19 cellular contexts compared by ENCODE assay signal in genomic region chr6:3795836-3796395, GRCh38. TPM values are rescaled to one million over a fixed set of nuclear protein-coding genes. Genes with fewer than 3 reads are reported as not detected.
DNase-seq lines count a peak whose midpoint lies in the region; ATAC-seq and TF ChIP-seq lines count a peak whose summit lies in the region.
"Had no signal": no experiment of that assay in that cellular context is flagged by ENCODE, and none has a peak within 500 bp of the region (broad histone marks: within the 10 kb centered on the region; RNA-seq: fewer than 3 reads in every experiment).

No MANE protein-coding gene starts in this region.

- peaks cover 57% of the 10 kb centered on the region for H3K4me1 Mint-ChIP-seq in chondrocyte (ENCODE audit: low read depth)
- H3K4me1 Mint-ChIP-seq: activated CD4-positive, alpha-beta T cell treated with anti-CD3 and anti-CD28 coated beads, Interleukin-2, amount 10 ng/mL, durations not matched to agents 7 days and 5 days; activated naive CD8-positive, alpha-beta T cell treated with anti-CD3 and anti-CD28 coated beads for 36 hours had no signal

- no peaks in the 10 kb centered on the region for H3K36me3 Mint-ChIP-seq in chondrocyte (ENCODE audit: low read depth)
- H3K36me3 Mint-ChIP-seq: activated naive CD8-positive, alpha-beta T cell treated with anti-CD3 and anti-CD28 coated beads for 36 hours had no signal

- H3K27me3 Mint-ChIP-seq in chondrocyte (ENCODE audit: low read depth): no peaks in the 10 kb centered on the region

- no peak for TF ChIP-seq CTCF in chondrocyte (IDR thresholded peaks at IDR 0.05)
- no peak for TF ChIP-seq CTCF in lower lobe of right lung (IDR thresholded peaks at IDR 0.05)
- no peak for TF ChIP-seq CTCF in spleen (IDR thresholded peaks at IDR 0.05 in 8 of 11, conservative IDR thresholded peaks at IDR 0.05 in 3 of 11)
- TF ChIP-seq CTCF in esophagus squamous epithelium (IDR thresholded peaks at IDR 0.05): no peak

- no peaks in the 10 kb centered on the region for H3K9me3 ChIP-seq in lower lobe of right lung
- no peaks in the 10 kb centered on the region for H3K9me3 ChIP-seq in spleen
- H3K9me3 ChIP-seq in esophagus squamous epithelium: no peaks in the 10 kb centered on the region
- H3K9me3 ChIP-seq: BLaER1 treated with 17β-estradiol and CSF1 and Interleukin-3, amounts not matched to agents 10 nM and 100 nM had no signal

- ATAC-seq in lower lobe of right lung (no peak), HG03354 (IDR thresholded peaks at IDR 0.05; ENCODE audit: poor library complexity, severe bottlenecking, unreplicated experiment) (no peak)
- ATAC-seq: activated T-cell treated with anti-CD3 and anti-CD28 coated beads, Interleukin-2, amount 50 U/mL, for 4 hours had no signal

- H3K4me1 ChIP-seq in lower lobe of right lung (peaks cover 37% of the 10 kb centered on the region), spleen (peaks cover 0 to 51% (median 24%) of the 10 kb centered on the region in 6 donors), esophagus squamous epithelium (peaks cover 5 to 23% (median 9%) of the 10 kb centered on the region in 3 donors)

- TF ChIP-seq POLR2A in spleen (IDR thresholded peaks at IDR 0.05): no peak
- TF ChIP-seq POLR2A in esophagus squamous epithelium (IDR thresholded peaks at IDR 0.05): no peak

- intact Hi-C loops in lower lobe of right lung (cut with DNase I): no loop called here
- intact Hi-C loops in spleen (cut with DNase I; ENCODE audit: low total_unique reads): no loop called here
- intact Hi-C loops in esophagus squamous epithelium (cut with DNase I): no loop called here

- H3K27ac ChIP-seq in lower lobe of right lung (peak overlapping the region; percentile 71), spleen (peak overlapping the region in 6 of 8 donors; percentile 37 to 87 (median 67)), esophagus squamous epithelium (peak overlapping the region in 2 of 4 donors; percentile 26 to 40)
- H3K27ac ChIP-seq: 22Rv1; BLaER1 treated with 17β-estradiol and CSF1 and Interleukin-3, amounts not matched to agents 10 nM and 100 nM; SK-N-MC had no signal

- no peaks in the 10 kb centered on the region for H3K36me3 ChIP-seq in lower lobe of right lung
- H3K36me3 ChIP-seq in spleen: no peaks in the 10 kb centered on the region
- H3K36me3 ChIP-seq in esophagus squamous epithelium: no peaks in the 10 kb centered on the region
- H3K36me3 ChIP-seq: BLaER1 treated with 17β-estradiol and CSF1 and Interleukin-3, amounts not matched to agents 10 nM and 100 nM had no signal

- H3K4me3 Mint-ChIP-seq in chondrocyte (ENCODE audit: unreplicated experiment): no peak overlapping the region
- H3K4me3 Mint-ChIP-seq: activated CD4-positive, alpha-beta T cell treated with anti-CD3 and anti-CD28 coated beads, Interleukin-2, amount 10 ng/mL, durations not matched to agents 7 days and 5 days; activated naive CD8-positive, alpha-beta T cell treated with anti-CD3 and anti-CD28 coated beads for 36 hours; activated T-cell treated with anti-CD3 and anti-CD28 coated beads, Interleukin-2, amount 50 U/mL, for 4 hours; HFFc6; IgD-negative memory B cell had no signal

- H3K27ac Mint-ChIP-seq in chondrocyte (ENCODE audit: unreplicated experiment): peak overlapping the region; percentile 5
- H3K27ac Mint-ChIP-seq: activated CD4-positive, alpha-beta T cell treated with anti-CD3 and anti-CD28 coated beads, Interleukin-2, amount 10 ng/mL, durations not matched to agents 7 days and 5 days; activated naive CD8-positive, alpha-beta T cell treated with anti-CD3 and anti-CD28 coated beads for 36 hours; IgD-negative memory B cell had no signal

- 77 to 95% (median 84%) methylated on average over 8 of the region's 8 CpGs for WGBS in spleen, 5 donors
- WGBS in esophagus squamous epithelium, 2 donors: 77 to 81% methylated on average over 8 of the region's 8 CpGs

- H3K4me3 ChIP-seq in lower lobe of right lung (no peak overlapping the region), spleen (no peak overlapping the region), esophagus squamous epithelium (no peak overlapping the region)
- H3K4me3 ChIP-seq: BLaER1 treated with 17β-estradiol and CSF1 and Interleukin-3, amounts not matched to agents 10 nM and 100 nM; SK-N-MC had no signal

- no peaks in the 10 kb centered on the region for H3K9me3 Mint-ChIP-seq in chondrocyte (ENCODE audit: low read depth)
- H3K9me3 Mint-ChIP-seq: activated CD4-positive, alpha-beta T cell treated with anti-CD3 and anti-CD28 coated beads, Interleukin-2, amount 10 ng/mL, durations not matched to agents 7 days and 5 days; activated naive CD8-positive, alpha-beta T cell treated with anti-CD3 and anti-CD28 coated beads for 36 hours; activated T-cell treated with anti-CD3 and anti-CD28 coated beads, Interleukin-2, amount 50 U/mL, for 4 hours; HFFc6 had no signal

- H3K27me3 ChIP-seq in lower lobe of right lung (ENCODE audit: low read depth): no peaks in the 10 kb centered on the region
- no peaks in the 10 kb centered on the region for H3K27me3 ChIP-seq in spleen (replicated peaks in 1 of 7)
- no peaks in the 10 kb centered on the region for H3K27me3 ChIP-seq in esophagus squamous epithelium
- H3K27me3 ChIP-seq: BLaER1 treated with 17β-estradiol and CSF1 and Interleukin-3, amounts not matched to agents 10 nM and 100 nM had no signal

- peak; percentile 61 for DNase-seq in NCI-H2029 (lab: John Stamatoyannopoulos, UW)
- DNase-seq in NCI-H2029 treated with DMSO at 0.1 percent for 48 hours (lab: John Stamatoyannopoulos, UW): no peak
- DNase-seq in chondrocyte (ENCODE audit: low spot score): no peak
- DNase-seq in lower lobe of right lung: no peak
- DNase-seq in spleen: no peak
- DNase-seq in SKM-1 treated with dmso at 0.1 percent for 144 hours (lab: John Stamatoyannopoulos, UW; ENCODE audit: unreplicated experiment): no peak
- no peak for DNase-seq in esophagus squamous epithelium (lab: John Stamatoyannopoulos, UW)
- DNase-seq: activated CD4-positive, alpha-beta T cell treated with anti-CD3 and anti-CD28 coated beads, Interleukin-2, amount 10 ng/mL, durations not matched to agents 7 days and 5 days; activated naive CD8-positive, alpha-beta T cell treated with anti-CD3 and anti-CD28 coated beads for 36 hours; activated T-cell treated with anti-CD3 and anti-CD28 coated beads, Interleukin-2, amount 50 U/mL, for 4 hours; cerebellar nuclear complex; HFFc6; islet precursor cell; NCI-H1048 had no signal

RNA-seq across cellular contexts. Expression of gene PXDC1, which starts 44.4 kb away (rescaled TPM):
- total RNA-seq in chondrocyte (191 to 231 TPM (median 222 TPM) in 3 replicates), lower lobe of right lung (50.9 TPM), spleen (10 to 100 TPM; 21.1 to 51.5 (median 32.3) TPM), esophagus squamous epithelium (10 to 100 TPM; 12.1 to 58.0 (median 24.0) TPM)
- 10 to 100 TPM; 17.7 to 40.1 (median 18.2) TPM for polyA plus RNA-seq in spleen

RNA-seq across cellular contexts. Expression of gene FAM50B, which starts 53.3 kb away (rescaled TPM):
- 1.0 to 1.8 TPM (median 1.6 TPM) in 3 replicates for total RNA-seq in chondrocyte
- total RNA-seq in lower lobe of right lung: 10.6 TPM
- total RNA-seq in spleen: 10 to 100 TPM in 2 of 7 donors, 1 to 10 TPM in 5; 7.3 to 11.8 (median 8.4) TPM
- polyA plus RNA-seq in spleen: 10 to 100 TPM in 2 of 3 donors, 1 to 10 TPM in 1; 6.6 to 13.3 (median 11.7) TPM
- 10 to 100 TPM in 3 of 4 donors, 1 to 10 TPM in 1; 4.6 to 12.9 (median 11.8) TPM for total RNA-seq in esophagus squamous epithelium
